ENCODE assay signal across 8 cellular contexts in genomic region chr21:33642896-33643657, GRCh38. TPM values are rescaled to one million over a fixed set of nuclear protein-coding genes. Genes with fewer than 3 reads are reported as not detected.
DNase-seq lines count a peak whose midpoint lies in the region; ATAC-seq and TF ChIP-seq lines count a peak whose summit lies in the region.

No MANE protein-coding gene starts in this region.

- no peak for TF ChIP-seq CTCF in PC-3 (conservative IDR thresholded peaks at IDR 0.05; ENCODE audit: low read depth, low read length)
- TF ChIP-seq CTCF in ascending aorta (IDR thresholded peaks at IDR 0.05): no peak
- no peak for TF ChIP-seq CTCF in right atrium auricular region (IDR thresholded peaks at IDR 0.05)
- no peak for TF ChIP-seq CTCF in psoas muscle (IDR thresholded peaks at IDR 0.05)

- H4K20me1 ChIP-seq in PC-3 (ENCODE audit: low read length): no peaks in the 10 kb centered on the region

- peaks cover 80% of the 10 kb centered on the region for H3K79me2 ChIP-seq in PC-3 (ENCODE audit: low read length)

- no TSS peak for BruUV-seq in PC-3 (replicated peaks; lab: Mats Ljungman, UMichigan)

- ATAC-seq in PC-3 (0 out of 2 replicates have a peak, but pooled peaks have one; percentile 1), psoas muscle (no peak)

- no peaks in the 10 kb centered on the region for H3K9me3 ChIP-seq in PC-3 (ENCODE audit: low read length)
- no peaks in the 10 kb centered on the region for H3K9me3 ChIP-seq in ascending aorta
- no peaks in the 10 kb centered on the region for H3K9me3 ChIP-seq in right atrium auricular region
- no peaks in the 10 kb centered on the region for H3K9me3 ChIP-seq in psoas muscle

- H3K27ac ChIP-seq in PC-3 (ENCODE audit: low read length) (0 out of 2 replicates have a peak overlapping the region, but pooled peaks have one; percentile 3), ascending aorta (peak overlapping the region; percentile 84 to 95), right atrium auricular region (peak overlapping the region; percentile 83 to 92), psoas muscle (peak overlapping the region; percentile 79)

- H3K9ac ChIP-seq in PC-3 (ENCODE audit: low read length): peak overlapping the region; percentile 59

- no peaks in the 10 kb centered on the region for H3F3A ChIP-seq in PC-3 (ENCODE audit: low read length, unreplicated experiment)

- intact Hi-C loops in PC-3 (cut with micrococcal nuclease): loop anchor here (1.0 to 2.0 kb wide), 3 partner anchors 118 to 272 kb away; partner anchors contain the start of gene ATP5PO
- intact Hi-C loops in ascending aorta (cut with DNase I): loop anchor here (1.0 to 10.0 kb wide), 7 partner anchors 40 to 916 kb away; partner anchors contain the start of genes DONSON, GART and SYNJ1
- intact Hi-C loops in psoas muscle (cut with DNase I): loop anchor here (5.0 to 10.0 kb wide), 4 partner anchors 112 to 262 kb away; no protein-coding TSS in a partner anchor

- H3K4me2 ChIP-seq in PC-3 (ENCODE audit: low read length): peak overlapping the region; percentile 97

- DNase-seq in NCI-H82 (lab: John Stamatoyannopoulos, UW) (peak; percentile 55), NCI-H82 treated with DMSO at 0.1 percent for 48 hours (lab: John Stamatoyannopoulos, UW; ENCODE audit: unreplicated experiment) (no peak), PC-3 (peak; percentile 38), ascending aorta (ENCODE audit: low spot score in 2 of 2) (peak in 1 of 2 donors; percentile 70), right atrium auricular region (ENCODE audit: low spot score) (no peak), psoas muscle (peak; percentile 43 to 60), ureter (ENCODE audit: low spot score) (no peak), SIG-M5 (lab: John Stamatoyannopoulos, UW) (no peak)

- 0 to 1% (median 0%) methylated on average over 45 to 77 of the region's 78 CpGs for WGBS in psoas muscle, 3 donors

- peaks cover 26% of the 10 kb centered on the region for H3K4me1 ChIP-seq in PC-3 (ENCODE audit: insufficient read depth, low read length)
- peaks cover 5 to 20% of the 10 kb centered on the region in 2 donors for H3K4me1 ChIP-seq in ascending aorta
- peaks cover 0 to 38% of the 10 kb centered on the region in 2 donors for H3K4me1 ChIP-seq in right atrium auricular region
- peaks cover 23% of the 10 kb centered on the region for H3K4me1 ChIP-seq in psoas muscle

- peak overlapping the region; percentile 85 for H2AFZ ChIP-seq in PC-3 (ENCODE audit: low read length)

- no peaks in the 10 kb centered on the region for H3K36me3 ChIP-seq in PC-3 (ENCODE audit: low read depth, low read length)
- H3K36me3 ChIP-seq in ascending aorta: no peaks in the 10 kb centered on the region
- H3K36me3 ChIP-seq in right atrium auricular region: no peaks in the 10 kb centered on the region
- peaks cover 0 to 4% of the 10 kb centered on the region in 2 donors for H3K36me3 ChIP-seq in psoas muscle (ENCODE audit: insufficient read depth in 1 of 2, low read depth in 1 of 2)

- H3K27me3 ChIP-seq in PC-3 (ENCODE audit: low read length) (no peaks in the 10 kb centered on the region), ascending aorta (no peaks in the 10 kb centered on the region), right atrium auricular region (no peaks in the 10 kb centered on the region), psoas muscle (ENCODE audit: insufficient read depth in 3 of 3, low read length in 2 of 3) (no peaks in the 10 kb centered on the region)

- H3K9me2 ChIP-seq in PC-3 (replicated peaks; ENCODE audit: low read length): no peaks in the 10 kb centered on the region

- peak overlapping the region; percentile 91 for H3K4me3 ChIP-seq in PC-3 (ENCODE audit: low read length)
- H3K4me3 ChIP-seq in ascending aorta: peak overlapping the region; percentile 93 to 100
- H3K4me3 ChIP-seq in right atrium auricular region: peak overlapping the region; percentile 91 to 98
- peak overlapping the region; percentile 87 for H3K4me3 ChIP-seq in psoas muscle

- POLR2A ChIA-PET in PC-3 (lab: Charles Lee; ENCODE audit: unreplicated experiment): no interaction called here

- CTCF ChIA-PET in PC-3 (lab: Charles Lee): interaction anchor here (0.5 kb wide), 1 partner anchor 256 kb away, joined by 7 read pairs; no protein-coding TSS in a partner anchor

RNA-seq across cellular contexts. Expression of gene ITSN1, which starts 0.8 kb away (rescaled TPM):
- total RNA-seq in PC-3 (2014; rRNA removed) (19.9 and 45.6 TPM in 2 replicates), ascending aorta (95.0 TPM), right atrium auricular region (10 to 100 TPM; 49.9 to 54.9 TPM), psoas muscle (10 to 100 TPM; 18.1 to 43.8 (median 24.7) TPM), ureter (52.5 TPM)
- polyA plus RNA-seq in psoas muscle: 10 to 100 TPM in 1 of 3 donors, 1 to 10 TPM in 2; 9.3 to 24.3 (median 9.8) TPM

RNA-seq across cellular contexts. Expression of gene CRYZL1, which starts 1.5 kb away (rescaled TPM):
- total RNA-seq in PC-3 (2014; rRNA removed): 12.4 and 16.6 TPM in 2 replicates
- 20.0 TPM for total RNA-seq in ascending aorta
- 10 to 100 TPM; 19.0 to 27.5 TPM for total RNA-seq in right atrium auricular region
- 10 to 100 TPM; 14.0 to 22.6 (median 18.8) TPM for total RNA-seq in psoas muscle
- 10 to 100 TPM; 12.8 to 37.7 (median 15.7) TPM for polyA plus RNA-seq in psoas muscle
- 54.0 TPM for total RNA-seq in ureter

RNA-seq across cellular contexts. Expression of gene DONSON, which starts 54.6 kb away (rescaled TPM):
- total RNA-seq in PC-3 (2014; rRNA removed) (29.2 and 41.9 TPM in 2 replicates), ascending aorta (0.53 TPM), right atrium auricular region (1 to 10 TPM; 3.3 to 3.5 TPM), psoas muscle (1 to 10 TPM; 4.8 to 5.4 (median 5.2) TPM), ureter (6.5 TPM)
- 10 to 100 TPM in 1 of 3 donors, 1 to 10 TPM in 2; 6.2 to 15.1 (median 8.4) TPM for polyA plus RNA-seq in psoas muscle

Comparison
In these comparisons a context has a peak if more than half of its experiments do, and no peak if none do; other contexts are left out.
1. DNase-seq: peak in NCI-H82 (single experiment), PC-3 (single experiment) and psoas muscle (2 of 2); none in NCI-H82 treated with DMSO at 0.1 percent for 48 hours (single experiment), right atrium auricular region (single experiment), ureter (single experiment) and SIG-M5 (single experiment).
2. H3K27ac ChIP-seq: peak in every context shown above with its lines; median percentile 90 in ascending aorta; 88 in right atrium auricular region; 79 in psoas muscle; 3 in PC-3.
3. Peak in every context shown above with its lines, with median percentiles within 50 percentile points of each other: H3K4me3 ChIP-seq.